12 cellular contexts compared by ENCODE assay signal in the genomic region with DNA sequence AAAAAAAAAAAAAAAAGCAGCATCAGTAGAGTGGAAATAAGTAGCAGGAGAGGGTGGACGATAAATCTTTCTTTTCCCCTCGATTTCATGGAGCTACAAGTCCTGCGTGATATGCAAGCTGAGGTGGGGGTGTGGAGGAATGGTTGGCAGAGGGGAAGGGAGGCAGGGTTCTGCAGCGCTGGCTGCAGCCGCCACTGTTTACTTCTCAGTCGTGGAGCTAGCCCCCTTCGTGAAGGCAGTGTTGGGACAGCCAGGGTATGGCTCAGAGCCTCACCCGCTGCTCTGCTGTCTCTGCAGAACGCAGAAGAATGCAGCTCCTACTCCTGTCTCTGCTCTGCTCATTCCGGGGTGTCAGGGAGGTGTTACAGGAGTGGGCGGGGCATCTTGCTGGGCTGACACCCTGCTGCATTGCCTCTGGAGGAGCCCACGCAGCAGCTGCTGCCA.
DNase-seq lines count a peak whose midpoint lies in the region; ATAC-seq, FAIRE-seq and TF ChIP-seq lines count a peak whose summit lies in the region.
"Had no signal": no experiment of that assay in that cellular context is flagged by ENCODE, and none has a peak within 500 bp of the region (broad histone marks: within the 10 kb centered on the region; RNA-seq: fewer than 3 reads in every experiment).

No MANE protein-coding gene starts in this region.

- H3K4me1 ChIP-seq in endocrine pancreas (ENCODE audit: control insufficient read depth, insufficient read depth, low read length) (no peaks in the 10 kb centered on the region), pancreas (no peaks in the 10 kb centered on the region), vagina (no peaks in the 10 kb centered on the region)
- H3K4me1 ChIP-seq: left lung had no signal

- ATAC-seq in pancreas (peak in 3 of 4 donors; percentile 50 to 78 (median 50)), GM18498 (IDR thresholded peaks at IDR 0.05; ENCODE audit: unreplicated experiment) (no peak)
- ATAC-seq: left lung had no signal

- DNase-seq in EL (peak; percentile 4), NCI-H345 treated with DMSO at 0.1 percent for 48 hours (lab: John Stamatoyannopoulos, UW; ENCODE audit: unreplicated experiment) (peak; percentile 13), pancreas (peak in 2 of 6 donors; percentile 19 to 46), vagina (ENCODE audit: extremely low spot score in 2 of 2) (no peak), DMS 273 treated with DMSO at 0.1 percent for 48 hours (lab: John Stamatoyannopoulos, UW) (no peak), ureter (ENCODE audit: low spot score) (no peak)
- DNase-seq: activated CD4-positive, alpha-beta T cell treated with anti-CD3 and anti-CD28 coated beads, Interleukin-2, amount 10 ng/mL, durations not matched to agents 24 days and 14 days; COR-L47; left lung; NCI-H774 had no signal

- no peak for TF ChIP-seq CTCF in pancreas (IDR thresholded peaks at IDR 0.05)
- no peak for TF ChIP-seq CTCF in vagina (IDR thresholded peaks at IDR 0.05)

- H3K9ac ChIP-seq in endocrine pancreas (ENCODE audit: control insufficient read depth, insufficient read depth, low read length), result no peak overlapping the region

- no peaks in the 10 kb centered on the region for H3K27me3 ChIP-seq in endocrine pancreas (ENCODE audit: control insufficient read depth, insufficient read depth, low read length)
- H3K27me3 ChIP-seq in pancreas, result no peaks in the 10 kb centered on the region
- no peaks in the 10 kb centered on the region for H3K27me3 ChIP-seq in vagina
- H3K27me3 ChIP-seq: left lung had no signal

- no peak for FAIRE-seq in pancreas (lab: Jason Lieb, UNC)

- 8 to 10% methylated on average over 12 of the region's 12 CpGs for WGBS in pancreas, 2 donors

- H3K27ac ChIP-seq in pancreas (no peak overlapping the region), vagina (no peak overlapping the region)
- H3K27ac ChIP-seq: left lung had no signal

- peak overlapping the region; percentile 14 for H3K4me3 ChIP-seq in endocrine pancreas (ENCODE audit: control insufficient read depth, insufficient read depth, low read length)
- H3K4me3 ChIP-seq in pancreas, result peak overlapping the region in 2 of 4 donors; percentile 10 to 28
- no peak overlapping the region for H3K4me3 ChIP-seq in vagina
- H3K4me3 ChIP-seq: left lung had no signal

- no peaks in the 10 kb centered on the region for H3K9me3 ChIP-seq in endocrine pancreas (ENCODE audit: control insufficient read depth, low read length)
- H3K9me3 ChIP-seq in pancreas, result no peaks in the 10 kb centered on the region
- H3K9me3 ChIP-seq in vagina, result no peaks in the 10 kb centered on the region
- H3K9me3 ChIP-seq: left lung had no signal

- no peak for TF ChIP-seq POLR2A in vagina (IDR thresholded peaks at IDR 0.05)

- intact Hi-C loops in pancreas (cut with DNase I), result no loop called here
- intact Hi-C loops in vagina (cut with DNase I), result no loop called here

- H3K36me3 ChIP-seq in endocrine pancreas (ENCODE audit: control insufficient read depth, insufficient read depth, low read length), result no peaks in the 10 kb centered on the region
- no peaks in the 10 kb centered on the region for H3K36me3 ChIP-seq in pancreas
- H3K36me3 ChIP-seq in vagina, result no peaks in the 10 kb centered on the region
- H3K36me3 ChIP-seq: left lung had no signal

Comparison
In these comparisons a context has a peak if more than half of its experiments do, and no peak if none do; other contexts are left out.
1. DNase-seq: peak in EL (single experiment) and NCI-H345 treated with DMSO at 0.1 percent for 48 hours (single experiment); none in vagina (0 of 2), DMS 273 treated with DMSO at 0.1 percent for 48 hours (single experiment) and ureter (single experiment).